1 cellular context compared by ENCODE assay signal in the genomic region with DNA sequence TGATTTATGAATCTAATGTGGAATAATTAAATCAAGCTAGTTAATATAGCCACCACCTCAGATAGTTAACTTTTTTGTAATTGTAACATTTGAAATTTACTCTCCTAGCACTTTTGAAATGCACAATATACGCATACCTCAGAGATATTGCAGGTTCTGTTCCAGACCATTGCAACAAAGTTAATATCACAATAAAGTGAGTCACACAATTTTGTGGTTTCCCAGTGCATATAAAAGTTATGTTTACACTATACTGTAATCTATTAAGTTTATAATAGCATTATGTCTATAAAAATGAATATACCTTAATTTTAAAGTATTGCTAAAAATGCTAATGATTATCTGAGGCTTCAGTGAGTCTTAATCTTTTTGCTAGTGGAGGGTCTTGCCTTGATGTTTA.
TF ChIP-seq lines count a peak whose summit lies in the region.

No MANE protein-coding gene starts in this region.

TF ChIP-seq in endothelial cell of umbilical vein, 7 proteins besides CTCF, POLR2A, EP300 and RAD21 (continued from another document):
- TF ChIP-seq, protein P1, sequence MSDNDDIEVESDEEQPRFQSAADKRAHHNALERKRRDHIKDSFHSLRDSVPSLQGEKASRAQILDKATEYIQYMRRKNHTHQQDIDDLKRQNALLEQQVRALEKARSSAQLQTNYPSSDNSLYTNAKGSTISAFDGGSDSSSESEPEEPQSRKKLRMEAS (IDR thresholded peaks at IDR 0.05; ENCODE audit: insufficient read depth, insufficient read length): no peak
- TF ChIP-seq MYC (IDR thresholded peaks at IDR 0.05; ENCODE audit: low read depth, low read length) (no peak), POLR2AphosphoS5 (IDR thresholded peaks at IDR 0.05; ENCODE audit: insufficient read depth, low read depth, low read length) (no peak), EZH2 (IDR thresholded peaks at IDR 0.05; ENCODE audit: borderline replicate concordance, low read depth, low read length, severe bottlenecking) (no peak), GATA2 (IDR thresholded peaks at IDR 0.05; ENCODE audit: insufficient read depth, insufficient read length, low read depth, low read length) (no peak), JUN (IDR thresholded peaks at IDR 0.05; ENCODE audit: borderline replicate concordance, insufficient read depth, insufficient read length, low read depth) (no peak)
